31 cellular contexts compared by ENCODE assay signal in the genomic region with DNA sequence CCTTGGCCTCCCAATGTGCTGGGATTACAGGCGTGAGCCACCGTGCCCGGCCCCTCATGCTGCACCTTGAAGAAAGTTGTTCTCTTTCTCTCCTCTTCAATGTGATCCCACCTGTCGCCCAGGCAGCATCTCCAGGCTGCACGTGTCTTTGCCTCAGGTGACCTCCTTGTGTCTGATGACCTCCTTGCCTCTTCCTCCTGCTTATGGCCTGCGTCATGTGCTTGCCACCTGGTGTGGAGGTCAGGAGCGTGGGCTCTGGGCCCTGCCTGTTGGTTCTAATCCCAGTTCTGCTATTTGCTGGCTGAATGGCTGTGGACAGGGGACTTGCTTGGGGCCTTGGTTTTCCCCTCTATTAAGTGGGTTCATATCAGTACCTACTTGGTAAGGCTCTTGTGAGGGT. TPM values are rescaled to one million over a fixed set of nuclear protein-coding genes. Genes with fewer than 3 reads are reported as not detected.
DNase-seq lines count a peak whose midpoint lies in the region; ATAC-seq and TF ChIP-seq lines count a peak whose summit lies in the region.
"Had no signal": no experiment of that assay in that cellular context is flagged by ENCODE, and none has a peak within 500 bp of the region (broad histone marks: within the 10 kb centered on the region; RNA-seq: fewer than 3 reads in every experiment).

No MANE protein-coding gene starts in this region.

- H3K9me3 ChIP-seq in BLaER1: no peaks in the 10 kb centered on the region
- no peaks in the 10 kb centered on the region for H3K9me3 ChIP-seq in neuronal stem cell (replicated peaks in 1 of 2; ENCODE audit: control insufficient read depth in 2 of 2, insufficient read depth in 1 of 2, low read depth in 1 of 2, low read length in 2 of 2)
- H3K9me3 ChIP-seq: stomach, transverse colon had no signal

- intact Hi-C loops in dorsolateral prefrontal cortex (cut with DNase I): no loop called here

- H3K36me3 ChIP-seq in BLaER1 (peaks cover 29% of the 10 kb centered on the region), neuronal stem cell (replicated peaks in 1 of 2; ENCODE audit: control insufficient read depth in 2 of 2, insufficient read depth in 2 of 2, low read length in 2 of 2) (peaks cover 2 to 22% of the 10 kb centered on the region in 2 donors)
- H3K36me3 ChIP-seq: cardiac muscle cell, transverse colon had no signal

- H3K9ac ChIP-seq in BLaER1 (peak overlapping the region; percentile 35; the same call in 1 of the 2 replicates), neuronal stem cell (ENCODE audit: low read depth, low read length, poor library complexity) (no peak overlapping the region)

- no peak overlapping the region for H2BK15ac ChIP-seq in neuronal stem cell (ENCODE audit: low read length)

- H3K27ac ChIP-seq in BLaER1: no peak overlapping the region
- H3K27ac ChIP-seq in dorsolateral prefrontal cortex: peak overlapping the region in 58 of 59 donors; percentile 19 to 97 (median 90)
- no peak overlapping the region for H3K27ac ChIP-seq in neuronal stem cell (replicated peaks; ENCODE audit: low read length)
- H3K27ac ChIP-seq: cardiac muscle cell, hepatocyte, PC-9, transverse colon had no signal

- DNase-seq in GM12865 (ENCODE audit: low read depth): peak; percentile 21
- DNase-seq in dorsolateral prefrontal cortex: no peak
- DNase-seq in neuronal stem cell (ENCODE audit: low spot score): no peak
- DNase-seq in NCI-H446 (lab: John Stamatoyannopoulos, UW): no peak
- DNase-seq in SIG-M5 treated with dmso at 0.1 percent for 504 hours (lab: John Stamatoyannopoulos, UW; ENCODE audit: unreplicated experiment): no peak
- no peak for DNase-seq in NCI-H226
- DNase-seq: ACHN; activated CD4-positive, alpha-beta T cell treated with anti-CD3 and anti-CD28 coated beads, Interleukin-2, amount 50 U/mL, for 1 hour; activated naive CD4-positive, alpha-beta T cell treated with anti-CD3 and anti-CD28 coated beads for 36 hours; aorta; Calu3; cortex of kidney; foreskin fibroblast; naive thymus-derived CD4-positive, alpha-beta T cell; NCI-H1048; NCI-H1694 treated with DMSO at 0.1 percent for 48 hours; NCI-H2171 treated with DMSO at 0.1 percent for 48 hours; NCI-H526; NK-92 treated with Interleukin-12 subunit alpha and Interleukin-12 subunit beta, amount 100 ng/mL, for 24 hours; stomach; T1000; transverse colon had no signal

- no peak overlapping the region for H3K18ac ChIP-seq in neuronal stem cell (ENCODE audit: low read length)

- no peak overlapping the region for H3K23ac ChIP-seq in neuronal stem cell (ENCODE audit: low read depth, low read length, poor library complexity)

- H4K91ac ChIP-seq in neuronal stem cell (ENCODE audit: low read depth, low read length, poor library complexity): no peak overlapping the region

- H3K79me1 ChIP-seq in neuronal stem cell (ENCODE audit: low read depth, low read length): peaks cover 18% of the 10 kb centered on the region

- H3K4me1 ChIP-seq in BLaER1: peaks cover 63% of the 10 kb centered on the region
- H3K4me1 ChIP-seq in neuronal stem cell (ENCODE audit: control insufficient read depth in 2 of 2, insufficient read depth in 1 of 2, low read depth in 1 of 2, low read length in 2 of 2): peaks cover 26 to 35% of the 10 kb centered on the region in 2 donors

- TF ChIP-seq CTCF in GM12865 (IDR thresholded peaks at IDR 0.05; ENCODE audit: insufficient read depth, low read depth, low read length, missing control alignments) (no peak), dorsolateral prefrontal cortex (IDR thresholded peaks at IDR 0.05 in 54 of 56, conservative IDR thresholded peaks at IDR 0.05 in 2 of 56; ENCODE audit: low read depth in 1 of 56, partially characterized antibody in 56 of 56) (no peak)

- no peak overlapping the region for H2BK5ac ChIP-seq in neuronal stem cell (ENCODE audit: low read length)

- no peak overlapping the region for H4K8ac ChIP-seq in neuronal stem cell (ENCODE audit: low read depth, low read length)

- no peaks in the 10 kb centered on the region for H3K27me3 ChIP-seq in BLaER1
- H3K27me3 ChIP-seq in dorsolateral prefrontal cortex: no peaks in the 10 kb centered on the region
- H3K27me3 ChIP-seq in neuronal stem cell (ENCODE audit: control insufficient read depth in 3 of 3, insufficient read depth in 3 of 3, low read depth in 1 of 3, low read length in 3 of 3): no peaks in the 10 kb centered on the region
- H3K27me3 ChIP-seq: cardiac muscle cell, hepatocyte, stomach, transverse colon had no signal

- no peak overlapping the region for H2AK5ac ChIP-seq in neuronal stem cell (ENCODE audit: low read depth, low read length)

- no peak overlapping the region for H2AFZ ChIP-seq in neuronal stem cell (ENCODE audit: low read length)
- H2AFZ ChIP-seq: hepatocyte, PC-9 had no signal

- H3K4me3 ChIP-seq in BLaER1 (no peak overlapping the region), GM12865 (ENCODE audit: low read depth, low read length) (no peak overlapping the region), dorsolateral prefrontal cortex (no peak overlapping the region), neuronal stem cell (ENCODE audit: low read length in 2 of 2) (no peak overlapping the region)
- H3K4me3 ChIP-seq: cardiac muscle cell, hepatocyte, PC-9, stomach, transverse colon had no signal

- no peak overlapping the region for H3K14ac ChIP-seq in neuronal stem cell (ENCODE audit: low read length)

- H4K20me1 ChIP-seq in BLaER1: peaks cover 100% of the 10 kb centered on the region

- peak overlapping the region; percentile 21 for H2BK120ac ChIP-seq in neuronal stem cell (ENCODE audit: low read depth, low read length)

- H3K4ac ChIP-seq in neuronal stem cell (ENCODE audit: low read length): no peak overlapping the region

- no peak overlapping the region for H2BK12ac ChIP-seq in neuronal stem cell (ENCODE audit: low read length)

- H3K4me2 ChIP-seq in BLaER1 (peak overlapping the region; percentile 66; the same call in 1 of the 2 replicates), neuronal stem cell (ENCODE audit: insufficient read depth, low read length, poor library complexity, severe bottlenecking) (no peak overlapping the region)
- H3K4me2 ChIP-seq: hepatocyte, PC-9 had no signal

- no peak for ATAC-seq in activated CD4-positive, CD25-positive, alpha-beta regulatory T cell treated with anti-CD3 and anti-CD28 coated beads, Interleukin-2, amount 50 U/mL, for 24 hours
- ATAC-seq: esophagus mucosa; naive thymus-derived CD4-positive, alpha-beta T cell; Right ventricle myocardium inferior had no signal

- WGBS in neuronal stem cell (ENCODE audit: extremely low coverage in 2 of 2, insufficient read length in 2 of 2, insufficient replicate concordance in 1 of 2), 2 donors: no CpG with 5 or more reads among the region's 7 CpGs

RNA-seq across cellular contexts. Expression of a gene that starts 6.3 kb away (rescaled TPM):
- total RNA-seq in dorsolateral prefrontal cortex: 10 to 100 TPM; 14.1 to 34.9 (median 22.9) TPM
- 11.8 TPM for polyA plus RNA-seq in neuronal stem cell (2013, experiment 1 of 2)
- 11.4 TPM for polyA plus RNA-seq in neuronal stem cell (2013, experiment 2 of 2)

RNA-seq across cellular contexts. Expression of a gene that starts 42.3 kb away (rescaled TPM):
- 1 to 10 TPM in 85 of 120 experiments, under 1 TPM in 35; 0.50 to 4.5 (median 1.3) TPM for total RNA-seq in dorsolateral prefrontal cortex
- polyA plus RNA-seq in neuronal stem cell (2013, experiment 1 of 2): not detected
- not detected for polyA plus RNA-seq in neuronal stem cell (2013, experiment 2 of 2)
- total RNA-seq: Calu3, cardiac muscle cell, PC-9, skeletal muscle tissue had no signal
- polyA plus RNA-seq: cardiac muscle cell, IgD-negative memory B cell had no signal

Comparison
In these comparisons a context has a peak if more than half of its experiments do, and no peak if none do; other contexts are left out.
1. H3K27ac ChIP-seq: peak in dorsolateral prefrontal cortex (58 of 59); none in BLaER1 (single experiment) and neuronal stem cell (single experiment).